8 cellular contexts compared by ENCODE assay signal in the genomic region with DNA sequence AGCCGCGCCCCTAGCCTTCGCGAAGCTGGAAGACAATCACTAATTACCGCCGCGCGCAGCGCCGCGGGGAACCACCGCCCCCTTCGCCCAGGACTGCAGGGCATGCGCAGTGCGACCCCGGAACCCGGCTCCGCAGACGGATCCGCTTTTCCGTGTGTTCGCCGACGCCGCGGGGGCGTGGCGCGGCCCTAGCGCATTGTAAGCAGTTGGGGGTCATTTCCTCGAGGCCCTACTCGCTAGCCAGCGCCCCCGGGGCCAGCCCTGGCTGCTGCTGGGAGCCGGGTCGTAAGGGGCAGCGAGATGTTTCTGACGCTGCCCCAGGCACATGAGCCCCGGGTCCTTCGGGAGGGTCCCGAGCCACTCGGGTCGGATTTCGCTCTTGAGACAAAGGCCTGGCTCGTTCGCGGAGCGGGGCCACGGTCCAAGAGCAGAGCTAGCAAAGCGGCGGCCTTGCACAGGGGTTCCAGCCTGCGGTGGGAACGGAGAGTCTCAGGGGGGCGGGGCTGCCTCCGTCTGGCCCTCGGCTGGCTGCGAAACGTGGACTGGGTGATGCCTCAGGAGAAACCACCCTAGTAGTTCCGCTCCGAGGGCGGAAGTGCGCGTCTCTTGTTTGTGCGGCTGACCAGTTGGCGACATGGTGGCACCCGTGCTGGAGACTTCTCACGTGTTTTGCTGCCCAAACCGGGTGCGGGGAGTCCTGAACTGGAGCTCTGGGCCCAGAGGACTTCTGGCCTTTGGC. TPM values are rescaled to one million over a fixed set of nuclear protein-coding genes. Genes with fewer than 3 reads are reported as not detected.
DNase-seq lines count a peak whose midpoint lies in the region; ATAC-seq and TF ChIP-seq lines count a peak whose summit lies in the region.

A gene with protein sequence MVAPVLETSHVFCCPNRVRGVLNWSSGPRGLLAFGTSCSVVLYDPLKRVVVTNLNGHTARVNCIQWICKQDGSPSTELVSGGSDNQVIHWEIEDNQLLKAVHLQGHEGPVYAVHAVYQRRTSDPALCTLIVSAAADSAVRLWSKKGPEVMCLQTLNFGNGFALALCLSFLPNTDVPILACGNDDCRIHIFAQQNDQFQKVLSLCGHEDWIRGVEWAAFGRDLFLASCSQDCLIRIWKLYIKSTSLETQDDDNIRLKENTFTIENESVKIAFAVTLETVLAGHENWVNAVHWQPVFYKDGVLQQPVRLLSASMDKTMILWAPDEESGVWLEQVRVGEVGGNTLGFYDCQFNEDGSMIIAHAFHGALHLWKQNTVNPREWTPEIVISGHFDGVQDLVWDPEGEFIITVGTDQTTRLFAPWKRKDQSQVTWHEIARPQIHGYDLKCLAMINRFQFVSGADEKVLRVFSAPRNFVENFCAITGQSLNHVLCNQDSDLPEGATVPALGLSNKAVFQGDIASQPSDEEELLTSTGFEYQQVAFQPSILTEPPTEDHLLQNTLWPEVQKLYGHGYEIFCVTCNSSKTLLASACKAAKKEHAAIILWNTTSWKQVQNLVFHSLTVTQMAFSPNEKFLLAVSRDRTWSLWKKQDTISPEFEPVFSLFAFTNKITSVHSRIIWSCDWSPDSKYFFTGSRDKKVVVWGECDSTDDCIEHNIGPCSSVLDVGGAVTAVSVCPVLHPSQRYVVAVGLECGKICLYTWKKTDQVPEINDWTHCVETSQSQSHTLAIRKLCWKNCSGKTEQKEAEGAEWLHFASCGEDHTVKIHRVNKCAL (plus strand): TSS at position 600 of the 739 bp plus-strand sequence. CDS start 35 bp downstream, at position 635.
A gene with protein sequence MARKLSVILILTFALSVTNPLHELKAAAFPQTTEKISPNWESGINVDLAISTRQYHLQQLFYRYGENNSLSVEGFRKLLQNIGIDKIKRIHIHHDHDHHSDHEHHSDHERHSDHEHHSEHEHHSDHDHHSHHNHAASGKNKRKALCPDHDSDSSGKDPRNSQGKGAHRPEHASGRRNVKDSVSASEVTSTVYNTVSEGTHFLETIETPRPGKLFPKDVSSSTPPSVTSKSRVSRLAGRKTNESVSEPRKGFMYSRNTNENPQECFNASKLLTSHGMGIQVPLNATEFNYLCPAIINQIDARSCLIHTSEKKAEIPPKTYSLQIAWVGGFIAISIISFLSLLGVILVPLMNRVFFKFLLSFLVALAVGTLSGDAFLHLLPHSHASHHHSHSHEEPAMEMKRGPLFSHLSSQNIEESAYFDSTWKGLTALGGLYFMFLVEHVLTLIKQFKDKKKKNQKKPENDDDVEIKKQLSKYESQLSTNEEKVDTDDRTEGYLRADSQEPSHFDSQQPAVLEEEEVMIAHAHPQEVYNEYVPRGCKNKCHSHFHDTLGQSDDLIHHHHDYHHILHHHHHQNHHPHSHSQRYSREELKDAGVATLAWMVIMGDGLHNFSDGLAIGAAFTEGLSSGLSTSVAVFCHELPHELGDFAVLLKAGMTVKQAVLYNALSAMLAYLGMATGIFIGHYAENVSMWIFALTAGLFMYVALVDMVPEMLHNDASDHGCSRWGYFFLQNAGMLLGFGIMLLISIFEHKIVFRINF (minus strand): TSS at position 41 of the 739 bp plus-strand sequence. CDS start 2,333 bp downstream, outside the sequence.

- H3K4me3 ChIP-seq in HFF-Myc (replicated peaks; ENCODE audit: low read depth, low read length), result peak within 1 kb of the TSS; percentile 98
- H3K4me3 ChIP-seq in SJSA1, result peak within 1 kb of the TSS; percentile 74
- peak within 1 kb of the TSS; percentile 76 for H3K4me3 ChIP-seq in neural progenitor cell
- H3K4me3 ChIP-seq in stomach smooth muscle (ENCODE audit: low read length in 2 of 2), result peak within 1 kb of the TSS; percentile 97 to 100

- H3K9me3 ChIP-seq in SJSA1 (replicated peaks), result no peaks in the 10 kb centered on the region
- H3K9me3 ChIP-seq in neural progenitor cell (ENCODE audit: low read depth), result no peaks in the 10 kb centered on the region
- H3K9me3 ChIP-seq in stomach smooth muscle (ENCODE audit: control insufficient read depth in 2 of 2, low read length in 2 of 2), result no peaks in the 10 kb centered on the region

- no peaks in the 10 kb centered on the region for H3K27me3 Mint-ChIP-seq in neural progenitor cell (ENCODE audit: insufficient read depth, low read depth)

- H3K4me1 ChIP-seq in SJSA1 (replicated peaks) (0 out of 2 replicates have a peak, but pooled peaks cover 6% of the 10 kb centered on the region), foreskin keratinocyte (peaks cover 5% of the 10 kb centered on the region), neural progenitor cell (peaks cover 5% of the 10 kb centered on the region), stomach smooth muscle (ENCODE audit: control insufficient read depth, insufficient read depth, low read length) (peaks cover 23% of the 10 kb centered on the region)

- H3F3A ChIP-seq in neural progenitor cell (ENCODE audit: low read depth), result peaks cover 8% of the 10 kb centered on the region

- H2AFZ ChIP-seq in neural progenitor cell (replicated peaks), result peak within 1 kb of the TSS; percentile 95

- peak within 1 kb of the TSS; percentile 96 for H3K27ac Mint-ChIP-seq in neural progenitor cell

- H4K20me1 ChIP-seq in neural progenitor cell (ENCODE audit: low read depth), result peaks cover 67% of the 10 kb centered on the region

- no peaks in the 10 kb centered on the region for H3K9me3 Mint-ChIP-seq in neural progenitor cell

- H3K9ac ChIP-seq in neural progenitor cell, result peak within 1 kb of the TSS; percentile 82
- peak within 1 kb of the TSS; percentile 95 to 97 for H3K9ac ChIP-seq in stomach smooth muscle (ENCODE audit: low read length in 2 of 2)

- peak within 1 kb of the TSS; percentile 90 for H3K4me2 ChIP-seq in neural progenitor cell

- TF ChIP-seq CTCF in HFF-Myc (IDR thresholded peaks at IDR 0.05; ENCODE audit: low read depth, low read length, missing control alignments) (no peak), foreskin keratinocyte (conservative IDR thresholded peaks at IDR 0.05) (peak; percentile 6), neural progenitor cell (IDR thresholded peaks at IDR 0.05) (no peak)

- H3K4me3 Mint-ChIP-seq in neural progenitor cell, result peak within 1 kb of the TSS; percentile 91

- H3K27me3 ChIP-seq in SJSA1 (replicated peaks) (no peaks in the 10 kb centered on the region), foreskin keratinocyte (no peaks in the 10 kb centered on the region), neural progenitor cell (no peaks in the 10 kb centered on the region), stomach smooth muscle (ENCODE audit: control insufficient read depth in 1 of 2, insufficient read depth in 2 of 2, low read length in 2 of 2) (no peaks in the 10 kb centered on the region)

- H3K36me3 ChIP-seq in SJSA1 (peaks cover 13% of the 10 kb centered on the region), neural progenitor cell (no peaks in the 10 kb centered on the region), stomach smooth muscle (ENCODE audit: control insufficient read depth in 2 of 2, insufficient read depth in 2 of 2, low read length in 2 of 2) (no peaks in the 10 kb centered on the region)

- peaks cover 80% of the 10 kb centered on the region for H3K79me2 ChIP-seq in neural progenitor cell (ENCODE audit: low read depth)

- H3K27ac ChIP-seq in SJSA1, result peak within 1 kb of the TSS; percentile 93
- peak within 1 kb of the TSS; percentile 96 for H3K27ac ChIP-seq in foreskin keratinocyte
- H3K27ac ChIP-seq in neural progenitor cell, result peak within 1 kb of the TSS; percentile 97
- H3K27ac ChIP-seq in stomach smooth muscle (ENCODE audit: low read length), result peak within 1 kb of the TSS; percentile 96

- peak; percentile 94 for ATAC-seq in foreskin keratinocyte

- DNase-seq in GM04504 (ENCODE audit: low read depth) (peak; percentile 83), HFF-Myc (ENCODE audit: extremely low read depth, low read depth) (peak; percentile 83), MV-4-11 (lab: John Stamatoyannopoulos, UW) (peak; percentile 93), SJSA1 (ENCODE audit: low read depth in 1 of 2, low spot score in 2 of 2) (peak; percentile 93), foreskin keratinocyte (peak; percentile 81 to 89), neural progenitor cell (ENCODE audit: low spot score) (peak; percentile 98)
- DNase-seq in activated naive CD4-positive, alpha-beta T cell (lab: John Stamatoyannopoulos, UW), result peak; percentile 88 to 94 (median 92)

- peaks cover 13% of the 10 kb centered on the region for H3K36me3 Mint-ChIP-seq in neural progenitor cell

- peaks cover 26% of the 10 kb centered on the region for H3K4me1 Mint-ChIP-seq in neural progenitor cell

RNA-seq across cellular contexts. Expression of the first gene that starts in this region (rescaled TPM):
- total RNA-seq in SJSA1 (2014; rRNA removed; shearing (Covaris generic)), result 43.1 and 43.3 TPM in 2 replicates
- total RNA-seq in foreskin keratinocyte (51.2 and 54.2 TPM in 2 replicates), neural progenitor cell (ENCODE audit: low replicate concordance) (104 and 171 TPM in 2 replicates)
- polyA plus RNA-seq in foreskin keratinocyte, result 35.7 and 36.7 TPM in 2 replicates

RNA-seq across cellular contexts. Expression of the second gene that starts in this region (rescaled TPM):
- 83.8 and 88.0 TPM in 2 replicates for total RNA-seq in SJSA1 (2014; rRNA removed; shearing (Covaris generic))
- total RNA-seq in foreskin keratinocyte (81.4 and 83.3 TPM in 2 replicates), neural progenitor cell (ENCODE audit: low replicate concordance) (70.6 and 92.5 TPM in 2 replicates)
- polyA plus RNA-seq in foreskin keratinocyte, result 22.1 and 27.4 TPM in 2 replicates

Comparison
In these comparisons a context has a peak if more than half of its experiments do, and no peak if none do; other contexts are left out.
1. Peak in every context shown above with its lines: DNase-seq, ATAC-seq, H3K4me3 ChIP-seq and H3K27ac ChIP-seq.